ENCODE assay signal across 11 cellular contexts in the genomic region with DNA sequence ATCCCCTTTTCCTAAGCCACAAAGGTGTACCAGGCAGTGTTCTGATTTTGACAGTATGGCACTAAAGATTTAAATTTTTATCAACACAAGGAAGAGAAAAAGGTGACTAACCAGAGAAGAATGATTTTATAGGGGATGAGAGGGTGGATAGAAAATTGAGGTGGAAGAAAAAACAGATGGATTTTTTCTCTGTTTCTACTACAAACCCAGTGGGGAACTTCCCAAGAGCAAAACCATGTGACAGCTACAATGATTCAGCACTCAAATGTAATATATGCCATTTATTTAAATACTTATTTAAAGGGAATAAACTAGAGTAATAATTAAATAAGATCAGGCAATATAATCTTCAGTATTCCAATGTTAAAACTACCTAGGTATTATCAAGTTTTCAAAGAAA. TPM values are rescaled to one million over a fixed set of nuclear protein-coding genes. Genes with fewer than 3 reads are reported as not detected.
DNase-seq lines count a peak whose midpoint lies in the region; ATAC-seq and TF ChIP-seq lines count a peak whose summit lies in the region.
"Had no signal": no experiment of that assay in that cellular context is flagged by ENCODE, and none has a peak within 500 bp of the region (broad histone marks: within the 10 kb centered on the region; RNA-seq: fewer than 3 reads in every experiment).

No MANE protein-coding gene starts in this region.

- H3K36me3 Mint-ChIP-seq in activated naive CD8-positive, alpha-beta T cell: no peaks in the 10 kb centered on the region
- peaks cover 8% of the 10 kb centered on the region for H3K36me3 Mint-ChIP-seq in activated naive CD8-positive, alpha-beta T cell treated with anti-CD3 and anti-CD28 coated beads for 36 hours
- H3K36me3 Mint-ChIP-seq in type B pancreatic cell: peaks cover 3% of the 10 kb centered on the region

- H3F3A ChIP-seq in SK-N-SH (replicated peaks; ENCODE audit: insufficient read depth): peaks cover 9% of the 10 kb centered on the region

- peaks cover 37% of the 10 kb centered on the region for H4K20me1 ChIP-seq in SK-N-SH (ENCODE audit: insufficient read depth)

- ATAC-seq in HG02678 (IDR thresholded peaks at IDR 0.05; ENCODE audit: unreplicated experiment) (no peak), GM19397 (IDR thresholded peaks at IDR 0.05; ENCODE audit: unreplicated experiment) (no peak)
- ATAC-seq: activated CD4-positive, CD25-positive, alpha-beta regulatory T cell treated with anti-CD3 and anti-CD28 coated beads, Interleukin-2, amount 50 U/mL, for 24 hours had no signal

- no peak for TF ChIP-seq RAD21 in SK-N-SH (IDR thresholded peaks at IDR 0.05; ENCODE audit: low read length)

- no peak overlapping the region for H3K4me3 Mint-ChIP-seq in activated naive CD8-positive, alpha-beta T cell
- no peak overlapping the region for H3K4me3 Mint-ChIP-seq in activated naive CD8-positive, alpha-beta T cell treated with anti-CD3 and anti-CD28 coated beads for 36 hours
- peak overlapping the region; percentile 18 for H3K4me3 Mint-ChIP-seq in type B pancreatic cell

- peak overlapping the region in 1 of 2 experiments; percentile 58; a peak in 2 of 4 replicates for H3K27ac ChIP-seq in SK-N-SH (ENCODE audit: low read depth in 2 of 2, low read length in 1 of 2)

- POLR2A ChIA-PET in SK-N-SH (lab: Yijun Ruan, JAX): no interaction called here

- no peaks in the 10 kb centered on the region for H3K9me2 ChIP-seq in SK-N-SH

- no peaks in the 10 kb centered on the region for H3K9me3 Mint-ChIP-seq in activated naive CD8-positive, alpha-beta T cell (ENCODE audit: low read depth)
- H3K9me3 Mint-ChIP-seq in activated naive CD8-positive, alpha-beta T cell treated with anti-CD3 and anti-CD28 coated beads for 36 hours: no peaks in the 10 kb centered on the region
- no peaks in the 10 kb centered on the region for H3K9me3 Mint-ChIP-seq in type B pancreatic cell

- no peaks in the 10 kb centered on the region for H3K27me3 ChIP-seq in SK-N-SH (ENCODE audit: insufficient read depth)

- TF ChIP-seq EP300 in SK-N-SH (IDR thresholded peaks at IDR 0.05; ENCODE audit: borderline replicate concordance in 1 of 2, low read depth in 1 of 2, low read length in 1 of 2): no peak

- no peak for DNase-seq in activated naive CD8-positive, alpha-beta T cell treated with anti-CD3 and anti-CD28 coated beads for 36 hours
- no peak for DNase-seq in SK-N-SH
- peak; percentile 74 for DNase-seq in fibroblast of the aortic adventitia (ENCODE audit: low read depth)
- DNase-seq in type B pancreatic cell (ENCODE audit: extremely low spot score, unreplicated experiment): no peak
- no peak for DNase-seq in NCI-H1694 treated with DMSO at 0.1 percent for 48 hours (lab: John Stamatoyannopoulos, UW)
- DNase-seq: central memory CD4-positive, alpha-beta T cell; Kasumi-1 had no signal

- TF ChIP-seq CTCF in SK-N-SH (IDR thresholded peaks at IDR 0.05): no peak
- TF ChIP-seq CTCF in fibroblast of the aortic adventitia (IDR thresholded peaks at IDR 0.05; ENCODE audit: insufficient read depth, low read length): no peak
- no peak for TF ChIP-seq CTCF in type B pancreatic cell (conservative IDR thresholded peaks at IDR 0.05)

- no peaks in the 10 kb centered on the region for H3K9me3 ChIP-seq in SK-N-SH

- H3K4me1 ChIP-seq in SK-N-SH (ENCODE audit: control insufficient read depth in 1 of 2, insufficient read depth in 2 of 2, low read depth in 1 of 2, low read length in 1 of 2): peaks cover 4 to 14% of the 10 kb centered on the region in 2 experiments; a peak in 2 of 4 replicates

- no peak overlapping the region for H3K4me3 ChIP-seq in SK-N-SH (ENCODE audit: low read depth in 2 of 2, low read length in 1 of 2)
- H3K4me3 ChIP-seq in fibroblast of the aortic adventitia (ENCODE audit: low read depth, low read length): no peak overlapping the region

- no peak overlapping the region for H3K9ac ChIP-seq in SK-N-SH

- H3K27ac Mint-ChIP-seq in activated naive CD8-positive, alpha-beta T cell: peak overlapping the region; percentile 47
- H3K27ac Mint-ChIP-seq in activated naive CD8-positive, alpha-beta T cell treated with anti-CD3 and anti-CD28 coated beads for 36 hours: no peak overlapping the region
- no peak overlapping the region for H3K27ac Mint-ChIP-seq in type B pancreatic cell

- peaks cover 62% of the 10 kb centered on the region for H3K4me1 Mint-ChIP-seq in activated naive CD8-positive, alpha-beta T cell (ENCODE audit: low read depth)
- peaks cover 45% of the 10 kb centered on the region for H3K4me1 Mint-ChIP-seq in activated naive CD8-positive, alpha-beta T cell treated with anti-CD3 and anti-CD28 coated beads for 36 hours
- H3K4me1 Mint-ChIP-seq in type B pancreatic cell (ENCODE audit: unreplicated experiment): peaks cover 36% of the 10 kb centered on the region

- H3K36me3 ChIP-seq in SK-N-SH (replicated peaks in 1 of 2; ENCODE audit: control insufficient read depth in 1 of 2, insufficient read depth in 2 of 2, low read length in 1 of 2): peaks cover 0 to 5% of the 10 kb centered on the region in 2 experiments

- H3K27me3 Mint-ChIP-seq in activated naive CD8-positive, alpha-beta T cell: no peaks in the 10 kb centered on the region
- H3K27me3 Mint-ChIP-seq in activated naive CD8-positive, alpha-beta T cell treated with anti-CD3 and anti-CD28 coated beads for 36 hours: no peaks in the 10 kb centered on the region
- no peaks in the 10 kb centered on the region for H3K27me3 Mint-ChIP-seq in type B pancreatic cell

- no peak overlapping the region for H2AFZ ChIP-seq in SK-N-SH (ENCODE audit: low read depth)

- H3K4me2 ChIP-seq in SK-N-SH: 0 out of 2 replicates have a peak overlapping the region, but pooled peaks have one; percentile 17

- CTCF ChIA-PET in SK-N-SH (lab: Yijun Ruan, JAX): no interaction called here

- H3K79me2 ChIP-seq in SK-N-SH (ENCODE audit: insufficient read depth): peaks cover 98% of the 10 kb centered on the region

TF ChIP-seq in SK-N-SH, 30 proteins besides CTCF, POLR2A, EP300 and RAD21:
- TF ChIP-seq RFX5 (IDR thresholded peaks at IDR 0.05; ENCODE audit: low read length) (no peak), SIN3A (IDR thresholded peaks at IDR 0.05; ENCODE audit: borderline replicate concordance, low read depth, low read length) (no peak), GATA2 (CRISPR knock-in tag; IDR thresholded peaks at IDR 0.05) (no peak), RCOR1 (IDR thresholded peaks at IDR 0.05; ENCODE audit: low read length) (no peak), TCF12 (IDR thresholded peaks at IDR 0.05) (0 out of 2 replicates have a peak, but pooled peaks have one; percentile 19), CHD2 (IDR thresholded peaks at IDR 0.05; ENCODE audit: low read length, partially characterized antibody) (no peak), PBX3 (IDR thresholded peaks at IDR 0.05) (no peak), ELF1 (IDR thresholded peaks at IDR 0.05) (no peak), SMC3 (IDR thresholded peaks at IDR 0.05; ENCODE audit: low read depth, low read length) (no peak), JUND (IDR thresholded peaks at IDR 0.05) (0 out of 2 replicates have a peak, but pooled peaks have one; percentile 6), FOSL2 (IDR thresholded peaks at IDR 0.05; ENCODE audit: borderline replicate concordance, low read depth) (peak; percentile 6; the same call in 1 of the 2 replicates), TAF1 (IDR thresholded peaks at IDR 0.05; ENCODE audit: borderline replicate concordance, low read depth, low read length) (no peak), MAX (IDR thresholded peaks at IDR 0.05; ENCODE audit: low read depth) (no peak), RXRA (IDR thresholded peaks at IDR 0.05; ENCODE audit: borderline replicate concordance, low read depth) (no peak), YY1 (IDR thresholded peaks at IDR 0.05; ENCODE audit: low read depth) (no peak)

RNA-seq across cellular contexts. Expression of gene DCUN1D1, which starts 11.1 kb away (rescaled TPM):
- total RNA-seq in activated naive CD8-positive, alpha-beta T cell treated with anti-CD3 and anti-CD28 coated beads for 36 hours: 10 to 100 TPM; 52.7 to 53.8 TPM
- 4.5 and 6.0 TPM in 2 replicates for polyA plus RNA-seq in SK-N-SH (2012; rRNA removed)
- polyA plus RNA-seq in SK-N-SH (2012; cell fraction: cytosol; rRNA removed): 8.1 and 12.6 TPM in 2 replicates
- polyA plus RNA-seq in SK-N-SH (2012; cell fraction: nucleus; rRNA removed): 3.7 and 9.7 TPM in 2 replicates
- total RNA-seq in fibroblast of the aortic adventitia (ENCODE audit: low replicate concordance) (33.8 and 49.5 TPM in 2 replicates), type B pancreatic cell (ENCODE audit: low replicate concordance) (54.4 and 60.7 TPM in 2 replicates)
